7 cellular contexts compared by ENCODE assay signal in genomic region chr12:27581331-27581671, GRCh38. TPM values are rescaled to one million over a fixed set of nuclear protein-coding genes. Genes with fewer than 3 reads are reported as not detected.
DNase-seq lines count a peak whose midpoint lies in the region; ATAC-seq, FAIRE-seq and TF ChIP-seq lines count a peak whose summit lies in the region.
"Not testable (repeated sequence)": the region's sequence is repeated elsewhere in the genome, so short reads cannot be mapped to it uniquely, and the experiment has no call there.

No MANE protein-coding gene starts in this region.

- intact Hi-C loops in activated CD4-positive, alpha-beta T cell treated with anti-CD3 and anti-CD28 coated beads for 36 hours (cut with DNase I, micrococcal nuclease); left ventricle myocardium inferior (cut with micrococcal nuclease); right lobe of liver (cut with DNase I): not testable (repeated sequence)

- H3K27ac ChIP-seq in left ventricle myocardium inferior (replicated peaks) (peak overlapping the region; percentile 89), right lobe of liver (peak overlapping the region in 2 of 3 donors; percentile 11 to 14), smooth muscle cell (ENCODE audit: low read depth) (peak overlapping the region; percentile 53)

- TF ChIP-seq CTCF in brain (conservative IDR thresholded peaks at IDR 0.05); left ventricle myocardium inferior (IDR thresholded peaks at IDR 0.05; ENCODE audit: borderline replicate concordance); right lobe of liver (IDR thresholded peaks at IDR 0.05); smooth muscle cell (IDR thresholded peaks at IDR 0.05; ENCODE audit: borderline replicate concordance, insufficient read depth, poor library complexity, severe bottlenecking): not testable (repeated sequence)

- H3K4me2 ChIP-seq in smooth muscle cell, result not testable (repeated sequence)

- not testable (repeated sequence) for H3K36me3 ChIP-seq in left ventricle myocardium inferior; right lobe of liver; smooth muscle cell (ENCODE audit: low read depth)

- FAIRE-seq in H54 (lab: Jason Lieb, UNC), result peak; percentile 38

- not testable (repeated sequence) for H3K27ac Mint-ChIP-seq in activated CD4-positive, alpha-beta T cell treated with anti-CD3 and anti-CD28 coated beads for 36 hours
- H3K27ac Mint-ChIP-seq in brain, result peak overlapping the region in 3 of 5 experiments; percentile 8 to 41 (median 19)

- POLR2A ChIA-PET in activated CD4-positive, alpha-beta T cell treated with anti-CD3 and anti-CD28 coated beads for 36 hours (lab: Charles Lee), result not testable (repeated sequence)

- not testable (repeated sequence) for TF ChIP-seq POLR2A in H54 (IDR thresholded peaks at IDR 0.05; ENCODE audit: low read depth, low read length); right lobe of liver (IDR thresholded peaks at IDR 0.05)

- H3K9me3 ChIP-seq in left ventricle myocardium inferior (replicated peaks); right lobe of liver; smooth muscle cell (replicated peaks; ENCODE audit: low read depth): not testable (repeated sequence)

- H2AFZ ChIP-seq in smooth muscle cell (ENCODE audit: low read depth), result not testable (repeated sequence)

- CTCF ChIA-PET in activated CD4-positive, alpha-beta T cell treated with anti-CD3 and anti-CD28 coated beads for 36 hours (lab: Charles Lee), result not testable (repeated sequence)

- H3K9ac ChIP-seq in smooth muscle cell (ENCODE audit: low read depth), result not testable (repeated sequence)

- not testable (repeated sequence) for H3K36me3 Mint-ChIP-seq in activated CD4-positive, alpha-beta T cell treated with anti-CD3 and anti-CD28 coated beads for 36 hours (ENCODE audit: low read depth)
- peaks cover 37% of the 10 kb centered on the region for H3K36me3 Mint-ChIP-seq in brain

- not testable (repeated sequence) for H3K4me3 Mint-ChIP-seq in activated CD4-positive, alpha-beta T cell treated with anti-CD3 and anti-CD28 coated beads for 36 hours; brain

- H3K79me2 ChIP-seq in smooth muscle cell (ENCODE audit: low read depth), result peaks cover 90% of the 10 kb centered on the region

- H3K4me1 ChIP-seq in left ventricle myocardium inferior, result peaks cover 99% of the 10 kb centered on the region
- H3K4me1 ChIP-seq in right lobe of liver; smooth muscle cell (ENCODE audit: low read depth): not testable (repeated sequence)

- not testable (repeated sequence) for H3K4me3 ChIP-seq in left ventricle myocardium inferior, right lobe of liver, smooth muscle cell

- peak; percentile 30 for ATAC-seq in activated CD4-positive, alpha-beta T cell treated with anti-CD3 and anti-CD28 coated beads for 36 hours
- ATAC-seq in esophagus mucosa, result peak; percentile 25
- not testable (repeated sequence) for ATAC-seq in right lobe of liver

- H4K20me1 ChIP-seq in smooth muscle cell (ENCODE audit: low read depth), result peaks cover 82% of the 10 kb centered on the region

- peaks cover 14% of the 10 kb centered on the region for H3K4me1 Mint-ChIP-seq in activated CD4-positive, alpha-beta T cell treated with anti-CD3 and anti-CD28 coated beads for 36 hours
- H3K4me1 Mint-ChIP-seq in brain, result peaks cover 54% of the 10 kb centered on the region

- 86% methylated on average over 1 of the region's 1 CpG for WGBS in right lobe of liver (ENCODE audit: insufficient coverage, low coverage, low lambda C conversion rate, missing lambda C conversion rate)
- WGBS in smooth muscle cell (ENCODE audit: low lambda C conversion rate), result 97% methylated on average over 1 of the region's 1 CpG

- DNase-seq in H54 (ENCODE audit: insufficient read length, low spot score); activated CD4-positive, alpha-beta T cell treated with anti-CD3 and anti-CD28 coated beads for 36 hours; left ventricle myocardium inferior; right lobe of liver; smooth muscle cell (lab: John Stamatoyannopoulos, UW; ENCODE audit: unreplicated experiment): not testable (repeated sequence)

- H3K9me3 Mint-ChIP-seq in activated CD4-positive, alpha-beta T cell treated with anti-CD3 and anti-CD28 coated beads for 36 hours (ENCODE audit: low read depth); brain: not testable (repeated sequence)

- not testable (repeated sequence) for H3F3A ChIP-seq in smooth muscle cell (ENCODE audit: low read depth)

- H3K27me3 Mint-ChIP-seq in activated CD4-positive, alpha-beta T cell treated with anti-CD3 and anti-CD28 coated beads for 36 hours; brain: not testable (repeated sequence)

- H3K27me3 ChIP-seq in left ventricle myocardium inferior (ENCODE audit: low read depth); right lobe of liver; smooth muscle cell (ENCODE audit: low read depth): not testable (repeated sequence)

RNA-seq across cellular contexts. Expression of gene PPFIBP1, which starts 57.3 kb away (rescaled TPM):
- total RNA-seq in activated CD4-positive, alpha-beta T cell treated with anti-CD3 and anti-CD28 coated beads for 36 hours, result 10 to 100 TPM; 14.9 to 15.6 TPM
- polyA plus RNA-seq in brain (ENCODE audit: insufficient read depth, low read depth, low replicate concordance) (7.9 TPM), smooth muscle cell (45.7 and 79.1 TPM in 2 replicates)
- total RNA-seq in esophagus mucosa (57.3 TPM), left ventricle myocardium inferior (258 TPM), right lobe of liver (10 to 100 TPM; 24.1 to 53.9 (median 35.8) TPM), smooth muscle cell (150 and 156 TPM in 2 replicates)

Comparison
In these comparisons a context has a peak if more than half of its experiments do, and no peak if none do; other contexts are left out.
1. H3K27ac ChIP-seq: peak in every context shown above with its lines; median percentile 89 in left ventricle myocardium inferior; 53 in smooth muscle cell; 12 in right lobe of liver.